11 cellular contexts compared by ENCODE assay signal in genomic region chr9:99134893-99135341, GRCh38. TPM values are rescaled to one million over a fixed set of nuclear protein-coding genes. Genes with fewer than 3 reads are reported as not detected.
DNase-seq lines count a peak whose midpoint lies in the region; ATAC-seq, FAIRE-seq and TF ChIP-seq lines count a peak whose summit lies in the region.
"Had no signal": no experiment of that assay in that cellular context is flagged by ENCODE, and none has a peak within 500 bp of the region (broad histone marks: within the 10 kb centered on the region; RNA-seq: fewer than 3 reads in every experiment).

No MANE protein-coding gene starts in this region.

- H3K9me3 ChIP-seq in mammary epithelial cell (replicated peaks; ENCODE audit: insufficient read depth, low read length) (no peaks in the 10 kb centered on the region), breast epithelium (no peaks in the 10 kb centered on the region), right lobe of liver (no peaks in the 10 kb centered on the region), hepatocyte (ENCODE audit: low read depth) (no peaks in the 10 kb centered on the region)

- H3K9me2 ChIP-seq in hepatocyte (replicated peaks; ENCODE audit: insufficient read depth), result no peaks in the 10 kb centered on the region

- no peak for TF ChIP-seq POLR2A in breast epithelium (IDR thresholded peaks at IDR 0.05)
- no peak for TF ChIP-seq POLR2A in right lobe of liver (IDR thresholded peaks at IDR 0.05)

- H3K79me2 ChIP-seq in mammary epithelial cell (ENCODE audit: insufficient read depth, low read length) (peaks cover 19% of the 10 kb centered on the region), hepatocyte (peaks cover 53% of the 10 kb centered on the region)

- dilution Hi-C loops in mammary epithelial cell (cut with HindIII; ENCODE audit: low sequenced_read_pairs), result no loop called here

- TF ChIP-seq CTCF in mammary epithelial cell (conservative IDR thresholded peaks at IDR 0.05 in 1 of 2, IDR thresholded peaks at IDR 0.05 in 1 of 2; ENCODE audit: extremely low read depth in 1 of 2, insufficient read depth in 1 of 2, low read depth in 1 of 2, low read length in 2 of 2) (no peak), breast epithelium (IDR thresholded peaks at IDR 0.05) (no peak), right lobe of liver (IDR thresholded peaks at IDR 0.05) (no peak), hepatocyte (IDR thresholded peaks at IDR 0.05; ENCODE audit: poor library complexity) (no peak)

- H3K36me3 ChIP-seq in mammary epithelial cell (ENCODE audit: insufficient read depth, low read length), result peaks cover 6% of the 10 kb centered on the region
- H3K36me3 ChIP-seq in breast epithelium, result no peaks in the 10 kb centered on the region
- no peaks in the 10 kb centered on the region for H3K36me3 ChIP-seq in right lobe of liver
- no peaks in the 10 kb centered on the region for H3K36me3 ChIP-seq in hepatocyte (replicated peaks; ENCODE audit: insufficient read depth, low read depth)

- BruUV-seq in mammary epithelial cell (replicated peaks; lab: Mats Ljungman, UMichigan), result no TSS peak

- H3K4me1 ChIP-seq in mammary epithelial cell (ENCODE audit: insufficient read depth, low read length) (peaks cover 17% of the 10 kb centered on the region), breast epithelium (no peaks in the 10 kb centered on the region), right lobe of liver (no peaks in the 10 kb centered on the region), hepatocyte (ENCODE audit: insufficient read depth) (no peaks in the 10 kb centered on the region)

- H4K20me1 ChIP-seq in mammary epithelial cell (ENCODE audit: insufficient read depth, low read length), result no peaks in the 10 kb centered on the region
- H4K20me1 ChIP-seq in hepatocyte (ENCODE audit: insufficient read depth, poor library complexity, severe bottlenecking), result no peaks in the 10 kb centered on the region

- intact Hi-C loops in mammary epithelial cell (cut with micrococcal nuclease) (no loop called here), breast epithelium (cut with DNase I; ENCODE audit: low total_unique reads) (no loop called here), right lobe of liver (cut with DNase I) (no loop called here)

- no peak overlapping the region for H2AFZ ChIP-seq in mammary epithelial cell (ENCODE audit: low read depth, low read length)
- no peak overlapping the region for H2AFZ ChIP-seq in hepatocyte

- H3K4me3 ChIP-seq in mammary epithelial cell (replicated peaks in 1 of 3; ENCODE audit: insufficient read depth in 1 of 3, low read depth in 2 of 3, low read length in 3 of 3), result no peak overlapping the region
- no peak overlapping the region for H3K4me3 ChIP-seq in breast epithelium
- H3K4me3 ChIP-seq in right lobe of liver, result no peak overlapping the region
- H3K4me3 ChIP-seq in hepatocyte, result no peak overlapping the region

- CTCF ChIA-PET in mammary epithelial cell (lab: Charles Lee; ENCODE audit: low non-redundant PET), result no interaction called here

- peak overlapping the region; percentile 46 for H3K4me2 ChIP-seq in mammary epithelial cell (ENCODE audit: insufficient read depth, low read depth, low read length)
- no peak overlapping the region for H3K4me2 ChIP-seq in hepatocyte

- in situ Hi-C loops in mammary epithelial cell (cut with MboI; ENCODE audit: low sequenced_read_pairs in 2 of 2), result loop anchor here (10.0 to 25.0 kb wide), 2 partner anchors 130 to 273 kb away; no protein-coding TSS in a partner anchor

- H3K27ac ChIP-seq in mammary epithelial cell (ENCODE audit: insufficient read depth, low read depth, low read length) (no peak overlapping the region), breast epithelium (no peak overlapping the region), right lobe of liver (no peak overlapping the region), hepatocyte (no peak overlapping the region)

- DNase-seq in mammary epithelial cell (peak; percentile 50), breast epithelium (ENCODE audit: low spot score in 2 of 2) (no peak), RCC 7860 (ENCODE audit: low spot score) (peak; percentile 51), fibroblast of gingiva (ENCODE audit: low read depth) (peak; percentile 53), right lobe of liver (no peak), hepatocyte (ENCODE audit: low spot score) (no peak), NCI-H1048 (lab: John Stamatoyannopoulos, UW) (no peak)
- DNase-seq in activated CD4-positive, CD25-positive, alpha-beta regulatory T cell (lab: John Stamatoyannopoulos, UW), result no peak
- DNase-seq: DMS153, midbrain had no signal

- H3K27me3 ChIP-seq in mammary epithelial cell (ENCODE audit: insufficient read depth, low read length), result no peaks in the 10 kb centered on the region
- H3K27me3 ChIP-seq in breast epithelium, result no peaks in the 10 kb centered on the region
- no peaks in the 10 kb centered on the region for H3K27me3 ChIP-seq in right lobe of liver
- no peaks in the 10 kb centered on the region for H3K27me3 ChIP-seq in hepatocyte

- FAIRE-seq in RCC 7860 (lab: Jason Lieb, UNC), result peak; percentile 86

- H3K9ac ChIP-seq in mammary epithelial cell (ENCODE audit: insufficient read depth, low read length), result no peak overlapping the region

- no peak for ATAC-seq in right lobe of liver
- ATAC-seq: WTC11 had no signal

RNA-seq across cellular contexts. Expression of gene TGFBR1, which starts 30.0 kb away (rescaled TPM):
- total RNA-seq in mammary epithelial cell (100 to 1,000 TPM in 1 of 2 donors, 10 to 100 TPM in 1; 48.2 to 102 TPM), breast epithelium (10 to 100 TPM; 33.1 to 35.4 (median 34.5) TPM), right lobe of liver (10 to 100 TPM in 5 of 6 experiments, 1 to 10 TPM in 1; 9.6 to 26.4 (median 13.4) TPM), hepatocyte (74.2 and 79.4 TPM in 2 replicates)
- polyA plus RNA-seq in mammary epithelial cell (20.5 TPM), hepatocyte (31.5 and 41.7 TPM in 2 replicates)
- 107 TPM for polyA minus RNA-seq in mammary epithelial cell

Comparison
In these comparisons a context has a peak if more than half of its experiments do, and no peak if none do; other contexts are left out.
1. DNase-seq: peak in mammary epithelial cell (single experiment), RCC 7860 (single experiment) and fibroblast of gingiva (single experiment); none in breast epithelium (0 of 2), right lobe of liver (0 of 3), hepatocyte (single experiment), NCI-H1048 (single experiment) and activated CD4-positive, CD25-positive, alpha-beta regulatory T cell (0 of 4).